Comparison of ENCODE assay signal across 1 cellular context in genomic region chr6:31197559-31198305, GRCh38.
TF ChIP-seq lines count a peak whose summit lies in the region.

No MANE protein-coding gene starts in this region.

TF ChIP-seq in GM12878, 131 proteins besides CTCF, POLR2A, EP300 and RAD21 (continues in another document):
- TF ChIP-seq CREM (IDR thresholded peaks at IDR 0.05; ENCODE audit: low read depth) = peak; percentile 59
- TF ChIP-seq ZNF384 (IDR thresholded peaks at IDR 0.05; ENCODE audit: borderline replicate concordance, low read depth, low read length) = peak; percentile 71; the same call in 1 of the 2 replicates
- TF ChIP-seq YY1 (IDR thresholded peaks at IDR 0.05; ENCODE audit: low read depth, low read length) = peak; percentile 54; the same call in 1 of the 2 replicates
- no peak for TF ChIP-seq PAX5 (IDR thresholded peaks at IDR 0.05; ENCODE audit: borderline replicate concordance, low read depth, low read length)
- no peak for TF ChIP-seq HSF1 (IDR thresholded peaks at IDR 0.05; ENCODE audit: low read depth, low read length)
- TF ChIP-seq IKZF1 (conservative IDR thresholded peaks at IDR 0.05) = peak; percentile 96
- TF ChIP-seq HDAC6 (IDR thresholded peaks at IDR 0.05; ENCODE audit: unreplicated experiment) = peak; percentile 43
- TF ChIP-seq CBX3 (IDR thresholded peaks at IDR 0.05; ENCODE audit: borderline replicate concordance, low read depth) = no peak
- no peak for TF ChIP-seq SMARCA5 (IDR thresholded peaks at IDR 0.05)
- TF ChIP-seq RBBP5 (conservative IDR thresholded peaks at IDR 0.05) = no peak
- TF ChIP-seq KDM1A (IDR thresholded peaks at IDR 0.05; ENCODE audit: borderline replicate concordance) = no peak
- TF ChIP-seq ZBTB33 (IDR thresholded peaks at IDR 0.05) = no peak
- no peak for TF ChIP-seq FOS (IDR thresholded peaks at IDR 0.05; ENCODE audit: borderline replicate concordance, extremely low read depth, insufficient read length)
- TF ChIP-seq POLR2AphosphoS5 (IDR thresholded peaks at IDR 0.05; ENCODE audit: low read length) = peak; percentile 72
- TF ChIP-seq NFIC (IDR thresholded peaks at IDR 0.05; ENCODE audit: low read depth, low read length) = peak; percentile 41; the same call in 1 of the 2 replicates
- TF ChIP-seq NBN (IDR thresholded peaks at IDR 0.05) = peak; percentile 57; the same call in 1 of the 2 replicates
- no peak for TF ChIP-seq BCLAF1 (IDR thresholded peaks at IDR 0.05)
- no peak for TF ChIP-seq BMI1 (IDR thresholded peaks at IDR 0.05; ENCODE audit: borderline replicate concordance)
- TF ChIP-seq NR2C1 (IDR thresholded peaks at IDR 0.05) = no peak
- TF ChIP-seq ESRRA (IDR thresholded peaks at IDR 0.05; ENCODE audit: low read length) = no peak
- TF ChIP-seq CHD4 (IDR thresholded peaks at IDR 0.05) = no peak
- TF ChIP-seq FOXM1 (IDR thresholded peaks at IDR 0.05; ENCODE audit: low read depth, low read length) = 0 out of 2 replicates have a peak, but pooled peaks have one; percentile 43
- no peak for TF ChIP-seq ZSCAN29 (IDR thresholded peaks at IDR 0.05)
- peak; percentile 93 for TF ChIP-seq RUNX3 (IDR thresholded peaks at IDR 0.05; ENCODE audit: low read length)
- TF ChIP-seq MXI1 (IDR thresholded peaks at IDR 0.05; ENCODE audit: low read depth, low read length) = peak; percentile 71; the same call in 1 of the 2 replicates
- TF ChIP-seq ZNF24 (IDR thresholded peaks at IDR 0.05) = no peak
- no peak for TF ChIP-seq LARP7 (IDR thresholded peaks at IDR 0.05)
- peak; percentile 84 for TF ChIP-seq ATF7 (IDR thresholded peaks at IDR 0.05; ENCODE audit: low read depth)
- TF ChIP-seq NR2F1 (conservative IDR thresholded peaks at IDR 0.05) = peak; percentile 39; the same call in 1 of the 2 replicates
- TF ChIP-seq HDAC2 (IDR thresholded peaks at IDR 0.05) = no peak
- TF ChIP-seq SPI1 (IDR thresholded peaks at IDR 0.05; ENCODE audit: borderline replicate concordance, insufficient read depth, low read depth, low read length) = no peak
- TF ChIP-seq RB1 (IDR thresholded peaks at IDR 0.05; ENCODE audit: borderline replicate concordance) = no peak; the same call in 1 of the 2 replicates
- no peak for TF ChIP-seq KAT2A (conservative IDR thresholded peaks at IDR 0.05; ENCODE audit: control insufficient read depth, low read depth, low read length)
- 0 out of 4 replicates have a peak, but pooled peaks of 1 of the 2 experiments have one; percentile 23 for TF ChIP-seq SRF (IDR thresholded peaks at IDR 0.05; ENCODE audit: low read depth in 2 of 2, low read length in 2 of 2)
- TF ChIP-seq EED (IDR thresholded peaks at IDR 0.05; ENCODE audit: low read depth) = peak; percentile 87
- TF ChIP-seq SREBF2 (IDR thresholded peaks at IDR 0.05; ENCODE audit: low read length) = no peak
- 0 out of 2 replicates have a peak, but pooled peaks have one; percentile 29 for TF ChIP-seq GABPA (IDR thresholded peaks at IDR 0.05; ENCODE audit: low read depth)
- peak; percentile 57 for TF ChIP-seq PBX3 (IDR thresholded peaks at IDR 0.05; ENCODE audit: insufficient replicate concordance, low read depth, low read length)
- TF ChIP-seq NR2C2 (IDR thresholded peaks at IDR 0.05; ENCODE audit: borderline replicate concordance, control insufficient read depth, insufficient read length, low read depth) = no peak
- no peak for TF ChIP-seq PRDM15 (CRISPR knock-in tag; IDR thresholded peaks at IDR 0.05)
- TF ChIP-seq ZZZ3 (IDR thresholded peaks at IDR 0.05; ENCODE audit: control insufficient read depth, insufficient read length, low read depth) = no peak
- peak; percentile 23; the same call in 1 of the 2 replicates for TF ChIP-seq MTA3 (IDR thresholded peaks at IDR 0.05; ENCODE audit: borderline replicate concordance, low read length)
- peak; percentile 39; the same call in 1 of the 2 replicates for TF ChIP-seq MYB (IDR thresholded peaks at IDR 0.05; ENCODE audit: borderline replicate concordance, low read depth, low read length)
- TF ChIP-seq SUZ12 (IDR thresholded peaks at IDR 0.05; ENCODE audit: unreplicated experiment) = no peak
- TF ChIP-seq POLR2AphosphoS2 (IDR thresholded peaks at IDR 0.05; ENCODE audit: low read depth, low read length) = peak; percentile 26; the same call in 1 of the 2 replicates
- TF ChIP-seq, protein P1, sequence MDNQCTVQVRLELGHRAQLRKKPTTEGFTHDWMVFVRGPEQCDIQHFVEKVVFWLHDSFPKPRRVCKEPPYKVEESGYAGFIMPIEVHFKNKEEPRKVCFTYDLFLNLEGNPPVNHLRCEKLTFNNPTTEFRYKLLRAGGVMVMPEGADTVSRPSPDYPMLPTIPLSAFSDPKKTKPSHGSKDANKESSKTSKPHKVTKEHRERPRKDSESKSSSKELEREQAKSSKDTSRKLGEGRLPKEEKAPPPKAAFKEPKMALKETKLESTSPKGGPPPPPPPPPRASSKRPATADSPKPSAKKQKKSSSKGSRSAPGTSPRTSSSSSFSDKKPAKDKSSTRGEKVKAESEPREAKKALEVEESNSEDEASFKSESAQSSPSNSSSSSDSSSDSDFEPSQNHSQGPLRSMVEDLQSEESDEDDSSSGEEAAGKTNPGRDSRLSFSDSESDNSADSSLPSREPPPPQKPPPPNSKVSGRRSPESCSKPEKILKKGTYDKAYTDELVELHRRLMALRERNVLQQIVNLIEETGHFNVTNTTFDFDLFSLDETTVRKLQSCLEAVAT (IDR thresholded peaks at IDR 0.05) = 0 out of 2 replicates have a peak, but pooled peaks have one; percentile 45
- TF ChIP-seq, protein P2, sequence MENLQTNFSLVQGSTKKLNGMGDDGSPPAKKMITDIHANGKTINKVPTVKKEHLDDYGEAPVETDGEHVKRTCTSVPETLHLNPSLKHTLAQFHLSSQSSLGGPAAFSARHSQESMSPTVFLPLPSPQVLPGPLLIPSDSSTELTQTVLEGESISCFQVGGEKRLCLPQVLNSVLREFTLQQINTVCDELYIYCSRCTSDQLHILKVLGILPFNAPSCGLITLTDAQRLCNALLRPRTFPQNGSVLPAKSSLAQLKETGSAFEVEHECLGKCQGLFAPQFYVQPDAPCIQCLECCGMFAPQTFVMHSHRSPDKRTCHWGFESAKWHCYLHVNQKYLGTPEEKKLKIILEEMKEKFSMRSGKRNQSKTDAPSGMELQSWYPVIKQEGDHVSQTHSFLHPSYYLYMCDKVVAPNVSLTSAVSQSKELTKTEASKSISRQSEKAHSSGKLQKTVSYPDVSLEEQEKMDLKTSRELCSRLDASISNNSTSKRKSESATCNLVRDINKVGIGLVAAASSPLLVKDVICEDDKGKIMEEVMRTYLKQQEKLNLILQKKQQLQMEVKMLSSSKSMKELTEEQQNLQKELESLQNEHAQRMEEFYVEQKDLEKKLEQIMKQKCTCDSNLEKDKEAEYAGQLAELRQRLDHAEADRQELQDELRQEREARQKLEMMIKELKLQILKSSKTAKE (IDR thresholded peaks at IDR 0.05; ENCODE audit: low read depth, poor library complexity, severe bottlenecking) = peak; percentile 45
- no peak for TF ChIP-seq SP1 (IDR thresholded peaks at IDR 0.05; ENCODE audit: low read depth, low read length)
- TF ChIP-seq IKZF2 (IDR thresholded peaks at IDR 0.05) = peak; percentile 78 to 84
- peak; percentile 89 for TF ChIP-seq CBFB (IDR thresholded peaks at IDR 0.05; ENCODE audit: low read depth)
- TF ChIP-seq TBL1XR1 (IDR thresholded peaks at IDR 0.05; ENCODE audit: low read depth, low read length) = no peak
